Comparison of ENCODE assay signal across 1 cellular context in genomic region chr2:21020031-21020667, GRCh38.
A peak's percentile ranks its signal among the peaks of the same experiment; 100 is the strongest.
TF ChIP-seq lines count a peak whose summit lies in the region.

No MANE protein-coding gene starts in this region.

TF ChIP-seq in liver, 16 proteins besides CTCF, POLR2A, EP300 and RAD21 (continued from another document):
- peak; percentile 30 for TF ChIP-seq REST (IDR thresholded peaks at IDR 0.05)
TF ChIP-seq in liver: peak in this region for 2.
